ENCODE assay signal across 1 cellular context in genomic region chr17:75776399-75777242, GRCh38.
TF ChIP-seq lines count a peak whose summit lies in the region.

No MANE protein-coding gene starts in this region.

TF ChIP-seq in GM23338, 12 proteins besides CTCF, POLR2A, EP300 and RAD21 (continued from another document):
- TF ChIP-seq ZNF462 (CRISPR knock-in tag; IDR thresholded peaks at IDR 0.05) (no peak), ZNF114 (CRISPR knock-in tag; IDR thresholded peaks at IDR 0.05) (no peak)
